In the genomic region with DNA sequence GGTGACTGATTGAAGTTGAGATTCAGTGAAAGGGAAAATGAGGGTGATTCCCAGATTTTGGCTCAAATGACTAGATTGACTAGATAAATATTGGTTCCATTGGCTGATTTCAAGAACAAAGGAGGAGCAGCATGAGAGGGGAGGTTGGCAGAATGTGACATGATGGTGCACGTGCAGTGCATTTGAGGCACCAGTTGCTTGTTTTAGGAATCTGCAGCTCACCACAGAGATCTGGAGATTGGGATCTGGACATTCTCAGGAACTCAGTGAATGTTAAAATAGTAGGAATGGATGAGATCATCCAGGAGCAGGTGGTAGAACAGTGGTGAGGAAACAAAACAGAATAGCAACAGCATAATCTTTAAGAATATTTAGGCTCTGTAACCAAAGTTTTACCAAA, we compare ENCODE assay signal across 8 cellular contexts.
"Had no signal": no experiment of that assay in that cellular context is flagged by ENCODE, and none has a peak within 500 bp of the region (broad histone marks: within the 10 kb centered on the region; RNA-seq: fewer than 3 reads in every experiment).

No MANE protein-coding gene starts in this region.

- DNase-seq: HFFc6 had no signal

- H3K27ac ChIP-seq: HL-60 had no signal

- H3K36me3 ChIP-seq: HAP-1 had no signal

- H2AFZ ChIP-seq: GM23338 had no signal

- H3K27ac Mint-ChIP-seq: GM23338, HFFc6 had no signal

- H3K9me3 Mint-ChIP-seq: GM23338 had no signal

- ATAC-seq: GM23338, HCT116, HepG2 had no signal

- H3K4me3 ChIP-seq: GM23338, HAP-1 had no signal

- H3K9me3 ChIP-seq: HAP-1 had no signal

- FAIRE-seq: H1, H54, HepG2 had no signal

- H3K4me2 ChIP-seq: GM23338 had no signal

- H3K4me3 Mint-ChIP-seq: GM23338, HFFc6 had no signal

- H3K4me1 ChIP-seq: HAP-1 had no signal
